Comparison of ENCODE assay signal across 23 cellular contexts in the genomic region with DNA sequence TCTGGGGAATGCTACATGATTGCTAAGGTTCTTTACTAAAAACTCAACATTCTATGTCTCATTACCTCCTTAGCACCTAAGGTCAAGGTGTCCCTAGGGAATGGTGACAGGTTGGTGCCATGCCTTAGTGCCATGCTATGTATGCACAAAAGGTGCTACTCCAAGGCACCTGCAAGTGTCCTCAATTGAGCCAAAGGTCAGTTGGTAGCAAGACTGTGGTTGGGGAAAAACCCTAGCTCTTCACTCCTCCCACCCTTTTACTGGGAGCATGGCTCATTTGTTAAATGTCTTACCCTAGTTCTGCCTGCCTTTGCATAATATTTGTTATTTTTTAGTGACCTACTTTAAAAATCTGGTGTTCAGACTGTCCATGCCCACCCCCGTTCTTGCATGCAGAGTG.
"Had no signal": no experiment of that assay in that cellular context is flagged by ENCODE, and none has a peak within 500 bp of the region (broad histone marks: within the 10 kb centered on the region; RNA-seq: fewer than 3 reads in every experiment).

No MANE protein-coding gene starts in this region.

- H3K4me1 Mint-ChIP-seq: activated B cell treated with CpG ODN at 0.5 μM for 24 hours; activated CD4-positive, alpha-beta T cell treated with anti-CD3 and anti-CD28 coated beads for 36 hours had no signal

- H3K27me3 Mint-ChIP-seq: activated B cell treated with CpG ODN at 0.5 μM for 24 hours; activated CD4-positive, alpha-beta T cell treated with anti-CD3 and anti-CD28 coated beads for 36 hours; activated naive CD8-positive, alpha-beta T cell treated with anti-CD3 and anti-CD28 coated beads, Interleukin-2, amount 10 ng/mL, durations not matched to agents 7 days and 5 days; progenitor cell of endocrine pancreas had no signal

- H3K27ac Mint-ChIP-seq: activated B cell treated with CpG ODN at 0.5 μM for 24 hours; activated CD4-positive, alpha-beta T cell treated with anti-CD3 and anti-CD28 coated beads for 36 hours; activated naive CD4-positive, alpha-beta T cell treated with anti-CD3 and anti-CD28 coated beads for 36 hours; activated naive CD8-positive, alpha-beta T cell treated with anti-CD3 and anti-CD28 coated beads, Interleukin-2, amount 10 ng/mL, durations not matched to agents 7 days and 5 days; natural killer cell had no signal

- H3K4me3 Mint-ChIP-seq: activated B cell treated with CpG ODN at 0.5 μM for 24 hours; activated CD4-positive, alpha-beta T cell treated with anti-CD3 and anti-CD28 coated beads for 36 hours; activated naive CD4-positive, alpha-beta T cell treated with anti-CD3 and anti-CD28 coated beads for 36 hours; activated naive CD8-positive, alpha-beta T cell treated with anti-CD3 and anti-CD28 coated beads, Interleukin-2, amount 10 ng/mL, durations not matched to agents 7 days and 5 days; activated T-cell treated with anti-CD3 and anti-CD28 coated beads, Interleukin-2, amount 50 U/mL, for 4 hours; natural killer cell had no signal

- ATAC-seq: activated CD4-positive, alpha-beta T cell treated with anti-CD3 and anti-CD28 coated beads for 36 hours; activated T-cell treated with anti-CD3 and anti-CD28 coated beads, Interleukin-2, amount 50 U/mL, for 4 hours; natural killer cell had no signal

- FAIRE-seq: frontal cortex had no signal

- H3K4me3 ChIP-seq: coronary artery, esophagus muscularis mucosa, sigmoid colon had no signal

- H3K27me3 ChIP-seq: esophagus muscularis mucosa, sigmoid colon had no signal

- H3K36me3 Mint-ChIP-seq: natural killer cell had no signal

- H3K9me3 Mint-ChIP-seq: activated naive CD4-positive, alpha-beta T cell treated with anti-CD3 and anti-CD28 coated beads for 36 hours; activated naive CD8-positive, alpha-beta T cell treated with anti-CD3 and anti-CD28 coated beads, Interleukin-2, amount 10 ng/mL, durations not matched to agents 7 days and 5 days; activated T-cell treated with anti-CD3 and anti-CD28 coated beads, Interleukin-2, amount 50 U/mL, for 4 hours; natural killer cell had no signal

- H3K9me3 ChIP-seq: esophagus muscularis mucosa had no signal

- DNase-seq: activated B cell treated with CpG ODN at 0.5 μM for 24 hours; activated CD4-positive, alpha-beta T cell treated with anti-CD3 and anti-CD28 coated beads for 36 hours; activated CD4-positive, alpha-beta T cell treated with anti-CD3 and anti-CD28 coated beads, Interleukin-2, amount 50 U/mL, for 4 hours; activated CD8-positive, alpha-beta memory T cell treated with anti-CD3 and anti-CD28 coated beads for 24 hours; activated CD8-positive, alpha-beta memory T cell treated with anti-CD3 and anti-CD28 coated beads, Interleukin-2, amount 50 U/mL, for 4 hours; activated naive CD4-positive, alpha-beta T cell treated with anti-CD3 and anti-CD28 coated beads for 36 hours; activated naive CD8-positive, alpha-beta T cell treated with anti-CD3 and anti-CD28 coated beads, Interleukin-2, amount 10 ng/mL, durations not matched to agents 7 days and 5 days; activated T-cell treated with anti-CD3 and anti-CD28 coated beads, Interleukin-2, amount 50 U/mL, for 4 hours; amniotic stem cell; cerebellar nuclear complex; glutamatergic neuron; hippocampal formation; midbrain; natural killer cell; retina; sigmoid colon; stimulated activated CD4-positive, alpha-beta T cell treated with anti-CD3 and anti-CD28 coated beads, Interleukin-2, amount 100 ng/mL, for 48 hours; stimulated activated CD8-positive, alpha-beta memory T cell treated with anti-CD3 and anti-CD28 coated beads, Interleukin-4, amount 100 ng/mL, for 48 hours; stimulated activated naive CD4-positive, alpha-beta T cell treated with Interleukin-2 at 50 U/mL for 16 hours had no signal

- H3K27ac ChIP-seq: coronary artery, esophagus muscularis mucosa, sigmoid colon had no signal
